In the genomic region with DNA sequence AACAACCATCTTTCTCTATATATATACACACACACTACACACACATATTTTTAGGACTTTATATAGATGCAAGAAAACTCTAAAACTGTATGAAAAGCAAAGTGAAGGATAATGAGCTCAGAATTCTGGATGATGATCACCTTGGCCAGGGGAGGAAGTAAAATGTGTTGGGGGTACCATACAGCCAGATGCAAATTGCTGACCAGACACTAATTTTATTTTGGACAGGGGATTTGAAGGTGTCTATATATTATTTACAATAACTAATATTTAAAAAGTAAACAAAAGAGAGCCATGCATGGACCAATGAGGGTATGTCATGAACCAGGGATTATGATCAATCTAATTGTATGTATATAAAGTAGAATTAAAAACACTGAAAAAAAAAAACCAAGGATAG, we compare ENCODE assay signal across 27 cellular contexts.
"Had no signal": no experiment of that assay in that cellular context is flagged by ENCODE, and none has a peak within 500 bp of the region (broad histone marks: within the 10 kb centered on the region; RNA-seq: fewer than 3 reads in every experiment).

No MANE protein-coding gene starts in this region.

- ATAC-seq: activated CD8-positive, alpha-beta T cell treated with anti-CD3 and anti-CD28 coated beads for 36 hours; activated naive CD8-positive, alpha-beta T cell treated with anti-CD3 and anti-CD28 coated beads, Interleukin-2, amount 50 U/mL, for 24 hours; activated T-cell treated with anti-CD3 and anti-CD28 coated beads, Interleukin-2, amount 50 U/mL, for 72 hours had no signal

- H3K36me3 ChIP-seq: brain microvascular endothelial cell, Peyer's patch, SJSA1 had no signal

- H3K27ac ChIP-seq: KMS-11, Peyer's patch, SJSA1 had no signal

- H3K27ac Mint-ChIP-seq: activated CD4-positive, alpha-beta T cell treated with anti-CD3 and anti-CD28 coated beads, Interleukin-2, amount 10 ng/mL, durations not matched to agents 24 days and 14 days; activated naive CD8-positive, alpha-beta T cell; activated T-cell treated with anti-CD3 and anti-CD28 coated beads, Interleukin-2, amount 50 U/mL, for 72 hours; T-helper 1 cell treated with Interleukin-12 subunit alpha and Interleukin-12 subunit beta and Interleukin-4 antibody, amounts not matched to agents 30 μg/mL and 1 μg/mL, for 36 hours; T-helper 2 cell treated with Interferon-gamma antibody and Interleukin-4, amounts not matched to agents 5 μg/mL and 100 μg/mL, for 36 hours had no signal

- H3K9ac ChIP-seq: KMS-11, SK-N-SH had no signal

- H3K4me3 ChIP-seq: Peyer's patch, SJSA1 had no signal

- H3K27me3 Mint-ChIP-seq: activated CD4-positive, alpha-beta T cell treated with anti-CD3 and anti-CD28 coated beads, Interleukin-2, amount 10 ng/mL, durations not matched to agents 24 days and 14 days; activated CD8-positive, alpha-beta T cell treated with anti-CD3 and anti-CD28 coated beads for 36 hours; activated naive CD8-positive, alpha-beta T cell had no signal

- H3K27me3 ChIP-seq: brain microvascular endothelial cell, Peyer's patch, SJSA1 had no signal

- DNase-seq: activated CD4-positive, alpha-beta T cell treated with anti-CD3 and anti-CD28 coated beads, Interleukin-2, amount 10 ng/mL, durations not matched to agents 24 days and 14 days; activated CD4-positive, alpha-beta T cell treated with anti-CD3 and anti-CD28 coated beads, Interleukin-2, amount 50 U/mL, for 4 hours; activated CD8-positive, alpha-beta T cell treated with anti-CD3 and anti-CD28 coated beads for 36 hours; activated gamma-delta T cell; activated naive CD4-positive, alpha-beta T cell treated with Interleukin-2 at 50 U/mL for 16 hours; activated naive CD8-positive, alpha-beta T cell treated with anti-CD3 and anti-CD28 coated beads, Interleukin-2, amount 50 U/mL, for 24 hours; activated T-cell treated with anti-CD3 and anti-CD28 coated beads, Interleukin-2, amount 50 U/mL, for 1 hour; activated T-cell treated with anti-CD3 and anti-CD28 coated beads, Interleukin-2, amount 50 U/mL, for 72 hours; central memory CD4-positive, alpha-beta T cell; MM.1S; NCI-H1092; NCI-H1436 treated with DMSO at 0.1 percent for 48 hours; NCI-H1694 treated with DMSO at 0.1 percent for 48 hours; NCI-H2029; NCI-H345; NCI-H524 treated with DMSO at 0.1 percent for 48 hours; Peyer's patch; SHP77 treated with DMSO at 0.1 percent for 48 hours; SK-N-SH had no signal

- H3K9me3 Mint-ChIP-seq: activated CD8-positive, alpha-beta T cell treated with anti-CD3 and anti-CD28 coated beads for 36 hours; activated naive CD8-positive, alpha-beta T cell treated with anti-CD3 and anti-CD28 coated beads, Interleukin-2, amount 50 U/mL, for 24 hours; activated T-cell treated with anti-CD3 and anti-CD28 coated beads, Interleukin-2, amount 50 U/mL, for 72 hours; activated T-helper 2 cell treated with anti-CD3 and anti-CD28 coated beads, Interferon-gamma antibody, Interleukin-2, Interleukin-4, amounts not matched to agents 10 μg/mL and 5 μg/mL and 100 μg/mL, durations not matched to agents 14 hours and 24 hours and 36 hours; T-helper 1 cell treated with Interleukin-12 subunit alpha and Interleukin-12 subunit beta and Interleukin-4 antibody, amounts not matched to agents 30 μg/mL and 1 μg/mL, for 36 hours; T-helper 2 cell treated with Interferon-gamma antibody and Interleukin-4, amounts not matched to agents 5 μg/mL and 100 μg/mL, for 36 hours had no signal

- H3K36me3 Mint-ChIP-seq: activated naive CD8-positive, alpha-beta T cell had no signal

- H3K4me3 Mint-ChIP-seq: activated CD4-positive, alpha-beta T cell treated with anti-CD3 and anti-CD28 coated beads, Interleukin-2, amount 10 ng/mL, durations not matched to agents 24 days and 14 days; activated CD8-positive, alpha-beta T cell treated with anti-CD3 and anti-CD28 coated beads for 36 hours; activated naive CD8-positive, alpha-beta T cell; activated naive CD8-positive, alpha-beta T cell treated with anti-CD3 and anti-CD28 coated beads, Interleukin-2, amount 50 U/mL, for 24 hours; activated T-cell treated with anti-CD3 and anti-CD28 coated beads, Interleukin-2, amount 50 U/mL, for 72 hours; T-helper 1 cell treated with Interleukin-12 subunit alpha and Interleukin-12 subunit beta and Interleukin-4 antibody, amounts not matched to agents 30 μg/mL and 1 μg/mL, for 36 hours; T-helper 2 cell treated with Interferon-gamma antibody and Interleukin-4, amounts not matched to agents 5 μg/mL and 100 μg/mL, for 36 hours had no signal

- FAIRE-seq: TTC549 had no signal

- H3K4me2 ChIP-seq: KMS-11, SK-N-SH had no signal

- H3K9me3 ChIP-seq: Peyer's patch, SJSA1, SK-N-SH had no signal
